28 cellular contexts compared by ENCODE assay signal in the genomic region with DNA sequence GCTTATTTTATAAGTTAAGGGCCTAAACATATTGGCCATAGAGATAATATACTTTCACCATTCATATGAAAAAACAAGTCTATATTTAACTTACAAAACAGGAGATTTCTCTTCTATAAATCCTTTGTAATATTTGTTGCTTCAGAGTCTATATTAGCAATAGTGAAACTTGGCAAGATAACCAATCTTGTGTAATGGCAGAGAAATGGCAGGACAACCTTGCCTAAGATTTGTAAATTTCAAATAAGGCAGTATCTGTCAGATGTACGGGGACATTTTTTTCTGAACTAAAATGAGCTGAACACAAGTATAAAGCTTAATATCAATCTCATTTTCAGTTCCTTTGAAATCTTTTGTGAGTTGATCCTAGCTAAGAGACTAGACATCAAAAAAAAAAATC.
"Had no signal": no experiment of that assay in that cellular context is flagged by ENCODE, and none has a peak within 500 bp of the region (broad histone marks: within the 10 kb centered on the region; RNA-seq: fewer than 3 reads in every experiment).

No MANE protein-coding gene starts in this region.

- H3K36me3 ChIP-seq: adrenal gland, gastroesophageal sphincter, lower lobe of right lung, thyroid gland, upper lobe of right lung had no signal

- H3K4me1 ChIP-seq: adrenal gland, gastroesophageal sphincter, lower lobe of right lung, thyroid gland, upper lobe of right lung had no signal

- ATAC-seq: activated CD8-positive, alpha-beta memory T cell treated with anti-CD3 and anti-CD28 coated beads, Interleukin-2, amount 10 ng/mL, durations not matched to agents 7 days and 5 days; activated CD8-positive, alpha-beta T cell treated with anti-CD3 and anti-CD28 coated beads, Interleukin-2, amount 10 ng/mL, durations not matched to agents 7 days and 5 days; activated naive CD4-positive, alpha-beta T cell treated with anti-CD3 and anti-CD28 coated beads, Interleukin-2, amount 50 U/mL, for 72 hours; activated T-cell treated with anti-CD3 and anti-CD28 coated beads, Interleukin-2, amount 50 U/mL, for 72 hours; esophagus mucosa; gastroesophageal sphincter; lower lobe of right lung; mucosa of descending colon; natural killer cell treated with Interleukin-12 subunit alpha and Interleukin-12 subunit beta and Interleukin-15 and Interleukin-18, amount 100 ng/mL, for 72 hours; right cardiac atrium; stimulated activated effector memory CD8-positive, alpha-beta T cell treated with anti-CD3 and anti-CD28 coated beads, Interleukin-12 subunit alpha, Interleukin-12 subunit beta, amount 100 ng/mL, for 72 hours; stimulated activated naive CD8-positive, alpha-beta T cell treated with anti-CD3 and anti-CD28 coated beads, Interleukin-15, amount 100 ng/mL, for 72 hours; upper lobe of right lung had no signal

- H3K9me3 ChIP-seq: adrenal gland, gastroesophageal sphincter, lower lobe of right lung, mucosa of descending colon, thyroid gland, upper lobe of right lung had no signal

- H3K79me2 ChIP-seq: hepatocyte had no signal

- H3K4me3 Mint-ChIP-seq: activated B cell treated with CpG ODN at 0.5 μM for 24 hours; activated CD8-positive, alpha-beta memory T cell treated with anti-CD3 and anti-CD28 coated beads, Interleukin-2, amount 10 ng/mL, durations not matched to agents 7 days and 5 days; activated CD8-positive, alpha-beta T cell treated with anti-CD3 and anti-CD28 coated beads, Interleukin-2, amount 10 ng/mL, durations not matched to agents 7 days and 5 days; activated T-cell treated with anti-CD3 and anti-CD28 coated beads, Interleukin-2, amount 50 U/mL, for 72 hours; brain; natural killer cell treated with Interleukin-12 subunit alpha and Interleukin-12 subunit beta and Interleukin-15 and Interleukin-18, amount 100 ng/mL, for 72 hours; stimulated activated effector memory CD8-positive, alpha-beta T cell treated with anti-CD3 and anti-CD28 coated beads, Interleukin-12 subunit alpha, Interleukin-12 subunit beta, amount 100 ng/mL, for 72 hours; stimulated activated naive CD8-positive, alpha-beta T cell treated with anti-CD3 and anti-CD28 coated beads, Interleukin-15, amount 100 ng/mL, for 72 hours; T-helper 2 cell treated with Interferon-gamma antibody and Interleukin-4, amounts not matched to agents 5 μg/mL and 100 μg/mL, for 36 hours had no signal

- H3K36me3 Mint-ChIP-seq: activated CD8-positive, alpha-beta memory T cell treated with anti-CD3 and anti-CD28 coated beads, Interleukin-2, amount 10 ng/mL, durations not matched to agents 7 days and 5 days; activated naive CD4-positive, alpha-beta T cell treated with anti-CD3 and anti-CD28 coated beads, Interleukin-2, amount 50 U/mL, for 72 hours; brain; natural killer cell treated with Interleukin-12 subunit alpha and Interleukin-12 subunit beta and Interleukin-15 and Interleukin-18, amount 100 ng/mL, for 72 hours; stimulated activated effector memory CD8-positive, alpha-beta T cell treated with anti-CD3 and anti-CD28 coated beads, Interleukin-12 subunit alpha, Interleukin-12 subunit beta, amount 100 ng/mL, for 72 hours had no signal

- H3K4me1 Mint-ChIP-seq: activated B cell treated with CpG ODN at 0.5 μM for 24 hours; activated CD8-positive, alpha-beta memory T cell treated with anti-CD3 and anti-CD28 coated beads, Interleukin-2, amount 10 ng/mL, durations not matched to agents 7 days and 5 days; brain; stimulated activated effector memory CD8-positive, alpha-beta T cell treated with anti-CD3 and anti-CD28 coated beads, Interleukin-12 subunit alpha, Interleukin-12 subunit beta, amount 100 ng/mL, for 72 hours; stimulated activated naive CD8-positive, alpha-beta T cell treated with anti-CD3 and anti-CD28 coated beads, Interleukin-15, amount 100 ng/mL, for 72 hours had no signal

- H3K9me3 Mint-ChIP-seq: activated B cell treated with CpG ODN at 0.5 μM for 24 hours; activated naive CD4-positive, alpha-beta T cell treated with anti-CD3 and anti-CD28 coated beads, Interleukin-2, amount 50 U/mL, for 72 hours; activated T-cell treated with anti-CD3 and anti-CD28 coated beads, Interleukin-2, amount 50 U/mL, for 72 hours; brain; natural killer cell treated with Interleukin-12 subunit alpha and Interleukin-12 subunit beta and Interleukin-15 and Interleukin-18, amount 100 ng/mL, for 72 hours; stimulated activated effector memory CD8-positive, alpha-beta T cell treated with anti-CD3 and anti-CD28 coated beads, Interleukin-12 subunit alpha, Interleukin-12 subunit beta, amount 100 ng/mL, for 72 hours; stimulated activated naive CD8-positive, alpha-beta T cell treated with anti-CD3 and anti-CD28 coated beads, Interleukin-15, amount 100 ng/mL, for 72 hours; T-helper 2 cell treated with Interferon-gamma antibody and Interleukin-4, amounts not matched to agents 5 μg/mL and 100 μg/mL, for 36 hours had no signal

- H3K27me3 Mint-ChIP-seq: stimulated activated naive CD8-positive, alpha-beta T cell treated with anti-CD3 and anti-CD28 coated beads, Interleukin-15, amount 100 ng/mL, for 72 hours had no signal

- H3K27me3 ChIP-seq: adrenal gland, gastroesophageal sphincter, hepatocyte, thyroid gland, upper lobe of right lung had no signal

- H3K27ac Mint-ChIP-seq: activated B cell treated with CpG ODN at 0.5 μM for 24 hours; activated CD8-positive, alpha-beta memory T cell treated with anti-CD3 and anti-CD28 coated beads, Interleukin-2, amount 10 ng/mL, durations not matched to agents 7 days and 5 days; activated CD8-positive, alpha-beta T cell treated with anti-CD3 and anti-CD28 coated beads, Interleukin-2, amount 10 ng/mL, durations not matched to agents 7 days and 5 days; activated naive CD4-positive, alpha-beta T cell treated with anti-CD3 and anti-CD28 coated beads, Interleukin-2, amount 50 U/mL, for 72 hours; activated T-cell treated with anti-CD3 and anti-CD28 coated beads, Interleukin-2, amount 50 U/mL, for 72 hours; brain; natural killer cell treated with Interleukin-12 subunit alpha and Interleukin-12 subunit beta and Interleukin-15 and Interleukin-18, amount 100 ng/mL, for 72 hours; stimulated activated effector memory CD8-positive, alpha-beta T cell treated with anti-CD3 and anti-CD28 coated beads, Interleukin-12 subunit alpha, Interleukin-12 subunit beta, amount 100 ng/mL, for 72 hours; T-helper 2 cell treated with Interferon-gamma antibody and Interleukin-4, amounts not matched to agents 5 μg/mL and 100 μg/mL, for 36 hours had no signal

- H3K4me2 ChIP-seq: hepatocyte had no signal

- H2AFZ ChIP-seq: hepatocyte had no signal

- H3K4me3 ChIP-seq: adrenal gland, gastroesophageal sphincter, hepatocyte, lower lobe of right lung, mucosa of descending colon, thyroid gland, upper lobe of right lung had no signal

- H3K27ac ChIP-seq: adrenal gland, gastroesophageal sphincter, lower lobe of right lung, thyroid gland, upper lobe of right lung had no signal

- DNase-seq: activated B cell treated with CpG ODN at 0.5 μM for 24 hours; activated CD4-positive, alpha-beta T cell treated with anti-CD3 and anti-CD28 coated beads, Interleukin-2, amount 50 U/mL, for 1 hour; activated CD8-positive, alpha-beta memory T cell treated with anti-CD3 and anti-CD28 coated beads, Interleukin-2, amount 10 ng/mL, durations not matched to agents 7 days and 5 days; activated CD8-positive, alpha-beta T cell treated with anti-CD3 and anti-CD28 coated beads, Interleukin-2, amount 10 ng/mL, durations not matched to agents 7 days and 5 days; activated naive CD4-positive, alpha-beta T cell; activated T-cell treated with anti-CD3 and anti-CD28 coated beads, Interleukin-2, amount 50 U/mL, for 72 hours; adrenal gland; aorta; caudate nucleus; kidney; lower lobe of right lung; mucosa of descending colon; posterior cingulate gyrus; right cardiac atrium; stimulated activated CD4-positive, alpha-beta T cell treated with anti-CD3 and anti-CD28 coated beads, Interleukin-12 subunit alpha, Interleukin-12 subunit beta, amount 100 ng/mL, for 4 hours; stimulated activated CD4-positive, alpha-beta T cell treated with anti-CD3 and anti-CD28 coated beads, Interleukin-4, amount 100 ng/mL, for 24 hours; stimulated activated naive CD8-positive, alpha-beta T cell treated with anti-CD3 and anti-CD28 coated beads, Interleukin-15, amount 100 ng/mL, for 72 hours; T-helper 1 cell; thyroid gland; upper lobe of right lung had no signal
